ENCODE assay signal across 9 cellular contexts in genomic region chr6:164315376-164315775, GRCh38.
"Had no signal": no experiment of that assay in that cellular context is flagged by ENCODE, and none has a peak within 500 bp of the region (broad histone marks: within the 10 kb centered on the region; RNA-seq: fewer than 3 reads in every experiment).

No MANE protein-coding gene starts in this region.

- H3K27ac ChIP-seq: GM23248, HL-60 had no signal

- ATAC-seq: HCT116, HepG2 had no signal

- H3K4me3 ChIP-seq: GM23248, HAP-1 had no signal

- H3K36me3 Mint-ChIP-seq: IgD-negative memory B cell had no signal

- H3K4me1 ChIP-seq: HAP-1 had no signal

- H3K27me3 Mint-ChIP-seq: IgD-negative memory B cell had no signal

- H3K36me3 ChIP-seq: HAP-1 had no signal

- H3K4me1 Mint-ChIP-seq: IgD-negative memory B cell had no signal

- H3K9ac ChIP-seq: GM23248 had no signal

- H3K4me3 Mint-ChIP-seq: HFFc6, IgD-negative memory B cell had no signal

- H3K27ac Mint-ChIP-seq: HFFc6, IgD-negative memory B cell had no signal

- DNase-seq: GM23248, GOT3, H7, HFFc6 had no signal

- H3K9me3 ChIP-seq: HAP-1 had no signal
